22 cellular contexts compared by ENCODE assay signal in genomic region chr10:76231258-76231934, GRCh38.
A peak's percentile ranks its signal among the peaks of the same experiment; 100 is the strongest.
DNase-seq lines count a peak whose midpoint lies in the region; ATAC-seq, FAIRE-seq and TF ChIP-seq lines count a peak whose summit lies in the region.
"Had no signal": no experiment of that assay in that cellular context is flagged by ENCODE, and none has a peak within 500 bp of the region (broad histone marks: within the 10 kb centered on the region; RNA-seq: fewer than 3 reads in every experiment).

No MANE protein-coding gene starts in this region.

- no peak overlapping the region for H3K27ac ChIP-seq in neural cell (ENCODE audit: low read length)
- H3K27ac ChIP-seq: colonic mucosa, gastrocnemius medialis, neutrophil, upper lobe of right lung had no signal

- no peak overlapping the region for H2AFZ ChIP-seq in neural cell (ENCODE audit: low read depth, low read length)

- H3K4me2 ChIP-seq in neural cell (ENCODE audit: low read length): no peak overlapping the region

- no peaks in the 10 kb centered on the region for H3K9me3 ChIP-seq in neural cell (ENCODE audit: low read length)
- H3K9me3 ChIP-seq: BE2C, colonic mucosa, gastrocnemius medialis, neutrophil, upper lobe of right lung had no signal

- H4K20me1 ChIP-seq in neural cell (ENCODE audit: insufficient read depth): no peaks in the 10 kb centered on the region

- H3F3A ChIP-seq in neural cell (ENCODE audit: insufficient read depth, low read length, poor library complexity, severe bottlenecking): no peaks in the 10 kb centered on the region

- H3K79me2 ChIP-seq in neural cell (replicated peaks; ENCODE audit: insufficient read depth, low read length): no peaks in the 10 kb centered on the region

- no peaks in the 10 kb centered on the region for H3K36me3 ChIP-seq in neural cell (ENCODE audit: insufficient read depth, low read length)
- H3K36me3 ChIP-seq: BE2C, colonic mucosa, gastrocnemius medialis, neutrophil, upper lobe of right lung had no signal

- peak; percentile 28 for FAIRE-seq in HTR-8/SVneo (lab: Jason Lieb, UNC)
- FAIRE-seq: GM12892 had no signal

- no peaks in the 10 kb centered on the region for H3K9me2 ChIP-seq in neural cell (ENCODE audit: insufficient read depth, low read length)

- no peak for TF ChIP-seq RAD21 in neural cell (conservative IDR thresholded peaks at IDR 0.05)

- DNase-seq in HTR-8/SVneo (ENCODE audit: insufficient read length, low spot score): no peak
- DNase-seq in NCI-H69 (lab: John Stamatoyannopoulos, UW): peak; percentile 37
- peak; percentile 9 for DNase-seq in foreskin melanocyte
- no peak for DNase-seq in NCI-H2196 treated with DMSO at 0.1 percent for 48 hours (lab: John Stamatoyannopoulos, UW; ENCODE audit: unreplicated experiment)
- DNase-seq in middle frontal gyrus (ENCODE audit: extremely low spot score, low spot score): no peak
- DNase-seq in activated naive CD4-positive, alpha-beta T cell treated with Interleukin-2 at 50 U/mL for 16 hours: no peak
- DNase-seq: activated CD4-positive, alpha-beta T cell treated with anti-CD3 and anti-CD28 coated beads for 48 hours; activated CD8-positive, alpha-beta memory T cell treated with anti-CD3 and anti-CD28 coated beads, Interleukin-2, amount 50 U/mL, for 4 hours; activated gamma-delta T cell treated with Interleukin-2 at 50 U/mL for 16 hours; anterior cingulate cortex; BE2C; colonic mucosa; gastrocnemius medialis; mammary epithelial cell; NCI-H187 treated with DMSO at 0.1 percent for 48 hours; right cardiac atrium; stimulated activated naive CD8-positive, alpha-beta T cell treated with anti-CD3 and anti-CD28 coated beads, Interleukin-15, amount 100 ng/mL, for 72 hours; upper lobe of right lung had no signal

- peak overlapping the region; percentile 1 for H3K4me3 ChIP-seq in neural cell (ENCODE audit: low read length)
- H3K4me3 ChIP-seq: colonic mucosa, gastrocnemius medialis, upper lobe of right lung had no signal

- H3K27me3 ChIP-seq in neural cell (ENCODE audit: insufficient read depth, low read depth, low read length): peaks cover 18% of the 10 kb centered on the region
- H3K27me3 ChIP-seq: BE2C, colonic mucosa, gastrocnemius medialis, neutrophil, upper lobe of right lung had no signal

- no peak for TF ChIP-seq CTCF in neural cell (IDR thresholded peaks at IDR 0.05; ENCODE audit: poor library complexity, severe bottlenecking)

- no peak for ATAC-seq in HG03457 (IDR thresholded peaks at IDR 0.05; ENCODE audit: unreplicated experiment)
- ATAC-seq: gastrocnemius medialis; right cardiac atrium; stimulated activated naive CD8-positive, alpha-beta T cell treated with anti-CD3 and anti-CD28 coated beads, Interleukin-15, amount 100 ng/mL, for 72 hours; upper lobe of right lung had no signal

- TF ChIP-seq EP300 in neural cell (conservative IDR thresholded peaks at IDR 0.05; ENCODE audit: poor library complexity, severe bottlenecking): no peak

- no peak overlapping the region for H3K9ac ChIP-seq in neural cell (ENCODE audit: low read length)

TF ChIP-seq in neural cell, 6 proteins besides CTCF, POLR2A, EP300 and RAD21:
- TF ChIP-seq TAF1 (IDR thresholded peaks at IDR 0.05; ENCODE audit: low read depth) (no peak), REST (IDR thresholded peaks at IDR 0.05; ENCODE audit: borderline replicate concordance) (no peak), POLR2AphosphoS5 (IDR thresholded peaks at IDR 0.05) (no peak)
TF ChIP-seq in neural cell: peak in this region for 0.

Comparison
In these comparisons a context has a peak if more than half of its experiments do, and no peak if none do; other contexts are left out.
1. DNase-seq: peak in NCI-H69 (single experiment) and foreskin melanocyte (single experiment); none in HTR-8/SVneo (single experiment), NCI-H2196 treated with DMSO at 0.1 percent for 48 hours (single experiment), middle frontal gyrus (single experiment) and activated naive CD4-positive, alpha-beta T cell treated with Interleukin-2 at 50 U/mL for 16 hours (single experiment).